1 cellular context compared by ENCODE assay signal in genomic region chrX:317424-318067, GRCh38.
TF ChIP-seq lines count a peak whose summit lies in the region.

No MANE protein-coding gene starts in this region.

TF ChIP-seq in SK-N-SH, 30 proteins besides CTCF, POLR2A, EP300 and RAD21 (continued from another document):
- TF ChIP-seq ZBTB33 (IDR thresholded peaks at IDR 0.05; ENCODE audit: borderline replicate concordance, low read depth) (no peak), MEF2A (IDR thresholded peaks at IDR 0.05; ENCODE audit: borderline replicate concordance, low read depth) (no peak), JUND (IDR thresholded peaks at IDR 0.05) (no peak), CHD2 (IDR thresholded peaks at IDR 0.05; ENCODE audit: low read length, partially characterized antibody) (no peak), SMC3 (IDR thresholded peaks at IDR 0.05; ENCODE audit: low read depth, low read length) (no peak), FOXM1 (IDR thresholded peaks at IDR 0.05; ENCODE audit: low read depth) (no peak), FOSL2 (IDR thresholded peaks at IDR 0.05; ENCODE audit: borderline replicate concordance, low read depth) (no peak)
